Comparison of ENCODE assay signal across 23 cellular contexts in genomic region chr2:153388246-153388645, GRCh38.
DNase-seq lines count a peak whose midpoint lies in the region; TF ChIP-seq lines count a peak whose summit lies in the region.
"Had no signal": no experiment of that assay in that cellular context is flagged by ENCODE, and none has a peak within 500 bp of the region (broad histone marks: within the 10 kb centered on the region; RNA-seq: fewer than 3 reads in every experiment).

No MANE protein-coding gene starts in this region.

- H3K9me3 Mint-ChIP-seq in endodermal cell, result peaks cover 5% of the 10 kb centered on the region

- no peaks in the 10 kb centered on the region for H3K36me3 Mint-ChIP-seq in endodermal cell (ENCODE audit: low read depth)
- H3K36me3 Mint-ChIP-seq: CD14-positive monocyte had no signal

- no peaks in the 10 kb centered on the region for H3K36me3 ChIP-seq in endodermal cell (ENCODE audit: control insufficient read depth, insufficient read depth, low read length)
- H3K36me3 ChIP-seq: spleen had no signal

- no peaks in the 10 kb centered on the region for H3K27me3 Mint-ChIP-seq in endodermal cell (ENCODE audit: insufficient read depth)
- H3K27me3 Mint-ChIP-seq: effector memory CD8-positive, alpha-beta T cell had no signal

- H3K27me3 ChIP-seq in endodermal cell (ENCODE audit: control insufficient read depth, insufficient read depth, low read length, poor library complexity, severe bottlenecking), result no peaks in the 10 kb centered on the region
- H3K27me3 ChIP-seq: spleen had no signal

- no peak overlapping the region for H3K27ac Mint-ChIP-seq in endodermal cell
- H3K27ac Mint-ChIP-seq: CD14-positive monocyte; effector memory CD8-positive, alpha-beta T cell had no signal

- no peak overlapping the region for H3K4me3 ChIP-seq in choroid plexus epithelial cell (ENCODE audit: low read depth, low read length)
- H3K4me3 ChIP-seq in endodermal cell (ENCODE audit: low read length), result no peak overlapping the region
- H3K4me3 ChIP-seq: psoas muscle, spleen had no signal

- peaks cover 7% of the 10 kb centered on the region for H3K9me3 ChIP-seq in endodermal cell (ENCODE audit: control insufficient read depth, low read length)
- H3K9me3 ChIP-seq: psoas muscle had no signal

- TF ChIP-seq CTCF in choroid plexus epithelial cell (conservative IDR thresholded peaks at IDR 0.05; ENCODE audit: low read depth, low read length) (no peak), endodermal cell (conservative IDR thresholded peaks at IDR 0.05) (no peak)

- no peaks in the 10 kb centered on the region for H3K4me1 ChIP-seq in endodermal cell (ENCODE audit: control insufficient read depth, insufficient read depth, low read length)
- H3K4me1 ChIP-seq: psoas muscle, spleen had no signal

- DNase-seq in AG20443 (ENCODE audit: low spot score) (peak; percentile 12), NCI-H226 (peak; percentile 73), choroid plexus epithelial cell (ENCODE audit: low read depth) (peak; percentile 0), myocyte (ENCODE audit: low read depth) (peak; percentile 72), NCI-H1092 treated with DMSO at 0.1 percent for 48 hours (lab: John Stamatoyannopoulos, UW) (no peak), endodermal cell (no peak), 8988T (no peak), OCI-M2 (lab: John Stamatoyannopoulos, UW; ENCODE audit: unreplicated experiment) (no peak)
- DNase-seq: ACHN; activated gamma-delta T cell treated with Interleukin-2 at 50 U/mL for 16 hours; amygdala; DMS153; effector memory CD8-positive, alpha-beta T cell; HCEC 1CT; mesenchymal stem cell; NCI-H146; NCI-H2227 treated with DMSO at 0.1 percent for 48 hours; psoas muscle; spleen; stimulated activated CD4-positive, alpha-beta T cell treated with anti-CD3 and anti-CD28 coated beads, Interleukin-4, amount 100 ng/mL, for 4 hours; T-helper 1 cell had no signal

- no peak overlapping the region for H3K27ac ChIP-seq in endodermal cell (ENCODE audit: low read depth, low read length)
- H3K27ac ChIP-seq: psoas muscle, spleen, VCaP had no signal

- WGBS in endodermal cell (ENCODE audit: insufficient coverage in 1 of 2, insufficient read length in 1 of 2), 2 experiments, result 74 to 78% methylated on average over 1 of the region's 1 CpG

- H3K4me3 Mint-ChIP-seq in endodermal cell, result no peak overlapping the region
- H3K4me3 Mint-ChIP-seq: CD14-positive monocyte; effector memory CD8-positive, alpha-beta T cell had no signal

- H3K9ac ChIP-seq in endodermal cell (ENCODE audit: extremely low read depth, low read length, poor library complexity, severe bottlenecking), result no peak overlapping the region

- H3K4me1 Mint-ChIP-seq in endodermal cell, result no peaks in the 10 kb centered on the region
- H3K4me1 Mint-ChIP-seq: CD14-positive monocyte had no signal

Comparison
In these comparisons a context has a peak if more than half of its experiments do, and no peak if none do; other contexts are left out.
1. DNase-seq: peak in AG20443 (single experiment), NCI-H226 (single experiment), choroid plexus epithelial cell (single experiment) and myocyte (single experiment); none in NCI-H1092 treated with DMSO at 0.1 percent for 48 hours (single experiment), endodermal cell (single experiment), 8988T (single experiment) and OCI-M2 (single experiment).